Comparison of ENCODE assay signal across 1 cellular context in the genomic region with DNA sequence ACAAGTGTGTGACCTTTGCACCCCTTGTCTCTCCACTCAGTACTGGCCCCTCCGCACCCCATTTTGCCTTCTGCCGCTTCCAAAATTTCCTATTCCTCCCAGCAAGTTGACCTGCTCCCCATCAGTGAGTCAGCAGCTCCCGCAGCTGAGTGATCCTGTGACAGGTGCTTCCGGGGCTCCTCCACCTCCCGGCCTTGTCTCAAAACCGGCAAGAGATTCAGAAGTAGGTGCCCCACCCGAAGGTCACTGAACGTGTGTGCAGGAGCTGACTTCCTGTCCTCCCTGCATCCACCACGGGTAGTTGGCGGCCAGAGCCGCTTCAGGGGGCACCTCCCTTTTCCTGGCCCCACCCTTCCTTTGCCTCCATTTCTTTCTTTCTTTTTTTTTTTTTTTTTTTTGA.
TF ChIP-seq lines count a peak whose summit lies in the region.

No MANE protein-coding gene starts in this region.

TF ChIP-seq in HCT116, 20 proteins besides CTCF, POLR2A, EP300 and RAD21 (continued from another document):
- TF ChIP-seq, protein P1, sequence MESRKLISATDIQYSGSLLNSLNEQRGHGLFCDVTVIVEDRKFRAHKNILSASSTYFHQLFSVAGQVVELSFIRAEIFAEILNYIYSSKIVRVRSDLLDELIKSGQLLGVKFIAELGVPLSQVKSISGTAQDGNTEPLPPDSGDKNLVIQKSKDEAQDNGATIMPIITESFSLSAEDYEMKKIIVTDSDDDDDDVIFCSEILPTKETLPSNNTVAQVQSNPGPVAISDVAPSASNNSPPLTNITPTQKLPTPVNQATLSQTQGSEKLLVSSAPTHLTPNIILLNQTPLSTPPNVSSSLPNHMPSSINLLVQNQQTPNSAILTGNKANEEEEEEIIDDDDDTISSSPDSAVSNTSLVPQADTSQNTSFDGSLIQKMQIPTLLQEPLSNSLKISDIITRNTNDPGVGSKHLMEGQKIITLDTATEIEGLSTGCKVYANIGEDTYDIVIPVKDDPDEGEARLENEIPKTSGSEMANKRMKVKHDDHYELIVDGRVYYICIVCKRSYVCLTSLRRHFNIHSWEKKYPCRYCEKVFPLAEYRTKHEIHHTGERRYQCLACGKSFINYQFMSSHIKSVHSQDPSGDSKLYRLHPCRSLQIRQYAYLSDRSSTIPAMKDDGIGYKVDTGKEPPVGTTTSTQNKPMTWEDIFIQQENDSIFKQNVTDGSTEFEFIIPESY (IDR thresholded peaks at IDR 0.05; ENCODE audit: extremely low read depth, insufficient replicate concordance, low read length): no peak
- TF ChIP-seq EZH2 (IDR thresholded peaks at IDR 0.05) (no peak), SIN3A (IDR thresholded peaks at IDR 0.05; ENCODE audit: low read depth) (no peak), ZFX (IDR thresholded peaks at IDR 0.05) (no peak), FOSL1 (IDR thresholded peaks at IDR 0.05; ENCODE audit: low read depth) (no peak)
- TF ChIP-seq, protein P2, sequence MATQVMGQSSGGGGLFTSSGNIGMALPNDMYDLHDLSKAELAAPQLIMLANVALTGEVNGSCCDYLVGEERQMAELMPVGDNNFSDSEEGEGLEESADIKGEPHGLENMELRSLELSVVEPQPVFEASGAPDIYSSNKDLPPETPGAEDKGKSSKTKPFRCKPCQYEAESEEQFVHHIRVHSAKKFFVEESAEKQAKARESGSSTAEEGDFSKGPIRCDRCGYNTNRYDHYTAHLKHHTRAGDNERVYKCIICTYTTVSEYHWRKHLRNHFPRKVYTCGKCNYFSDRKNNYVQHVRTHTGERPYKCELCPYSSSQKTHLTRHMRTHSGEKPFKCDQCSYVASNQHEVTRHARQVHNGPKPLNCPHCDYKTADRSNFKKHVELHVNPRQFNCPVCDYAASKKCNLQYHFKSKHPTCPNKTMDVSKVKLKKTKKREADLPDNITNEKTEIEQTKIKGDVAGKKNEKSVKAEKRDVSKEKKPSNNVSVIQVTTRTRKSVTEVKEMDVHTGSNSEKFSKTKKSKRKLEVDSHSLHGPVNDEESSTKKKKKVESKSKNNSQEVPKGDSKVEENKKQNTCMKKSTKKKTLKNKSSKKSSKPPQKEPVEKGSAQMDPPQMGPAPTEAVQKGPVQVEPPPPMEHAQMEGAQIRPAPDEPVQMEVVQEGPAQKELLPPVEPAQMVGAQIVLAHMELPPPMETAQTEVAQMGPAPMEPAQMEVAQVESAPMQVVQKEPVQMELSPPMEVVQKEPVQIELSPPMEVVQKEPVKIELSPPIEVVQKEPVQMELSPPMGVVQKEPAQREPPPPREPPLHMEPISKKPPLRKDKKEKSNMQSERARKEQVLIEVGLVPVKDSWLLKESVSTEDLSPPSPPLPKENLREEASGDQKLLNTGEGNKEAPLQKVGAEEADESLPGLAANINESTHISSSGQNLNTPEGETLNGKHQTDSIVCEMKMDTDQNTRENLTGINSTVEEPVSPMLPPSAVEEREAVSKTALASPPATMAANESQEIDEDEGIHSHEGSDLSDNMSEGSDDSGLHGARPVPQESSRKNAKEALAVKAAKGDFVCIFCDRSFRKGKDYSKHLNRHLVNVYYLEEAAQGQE (IDR thresholded peaks at IDR 0.05; ENCODE audit: low read depth): no peak
